Comparison of ENCODE assay signal across 8 cellular contexts in genomic region chr19:5621311-5621944, GRCh38. TPM values are rescaled to one million over a fixed set of nuclear protein-coding genes. Genes with fewer than 3 reads are reported as not detected.
DNase-seq lines count a peak whose midpoint lies in the region; TF ChIP-seq lines count a peak whose summit lies in the region.

No MANE protein-coding gene starts in this region.

- CTCF ChIA-PET in PC-9 (lab: Charles Lee): interaction anchor here (0.9 kb wide), 1 partner anchor 68 kb away, joined by 3 read pairs; the partner anchor contains the start of gene RPL36

- POLR2A ChIA-PET in PC-9 (lab: Charles Lee; ENCODE audit: unreplicated experiment): no interaction called here

- TF ChIP-seq CTCF in CD14-positive monocyte (IDR thresholded peaks at IDR 0.05) (no peak), PC-9 (conservative IDR thresholded peaks at IDR 0.05) (no peak), endothelial cell (IDR thresholded peaks at IDR 0.05; ENCODE audit: unreplicated experiment) (no peak)

- peak overlapping the region; percentile 94 for H3K4me2 ChIP-seq in PC-9

- H3K27ac Mint-ChIP-seq in CD14-positive monocyte: peak overlapping the region; percentile 98 to 99 (median 99)
- peak overlapping the region; percentile 84 for H3K27ac Mint-ChIP-seq in endothelial cell (ENCODE audit: unreplicated experiment)

- H3K9me3 Mint-ChIP-seq in CD14-positive monocyte (peaks cover 0 to 7% (median 0%) of the 10 kb centered on the region in 7 donors), endothelial cell (ENCODE audit: unreplicated experiment) (no peaks in the 10 kb centered on the region)

- intact Hi-C loops in CD14-positive monocyte (cut with micrococcal nuclease) (loop anchor here in 1 of 2 donors (2.0 kb wide), 1 partner anchor 65 kb away; no protein-coding TSS in a partner anchor), PC-9 (cut with micrococcal nuclease; ENCODE audit: unreplicated experiment) (no loop called here)

- no peaks in the 10 kb centered on the region; the same call in 1 of the 2 replicates for H3F3A ChIP-seq in PC-9 (ENCODE audit: insufficient read depth, low read depth)

- H3K27ac ChIP-seq in PC-9: no peak overlapping the region

- H3K9me3 ChIP-seq in PC-9 (ENCODE audit: insufficient read depth, low read depth) (no peaks in the 10 kb centered on the region), neuron (ENCODE audit: low read length) (no peaks in the 10 kb centered on the region)

- H3K36me3 Mint-ChIP-seq in CD14-positive monocyte (peaks cover 56 to 62% of the 10 kb centered on the region in 2 donors), endothelial cell (ENCODE audit: low read depth, unreplicated experiment) (peaks cover 32% of the 10 kb centered on the region)

- H2AFZ ChIP-seq in PC-9: no peak overlapping the region
- H2AFZ ChIP-seq in neuron (ENCODE audit: low read depth, low read length): no peak overlapping the region

- peaks cover 21% of the 10 kb centered on the region for H3K36me3 ChIP-seq in PC-9 (ENCODE audit: low read depth)
- peaks cover 59% of the 10 kb centered on the region for H3K36me3 ChIP-seq in neuron (ENCODE audit: insufficient read depth, low read length)

- H3K27me3 ChIP-seq in PC-9 (ENCODE audit: insufficient read depth, low read depth): no peaks in the 10 kb centered on the region
- no peaks in the 10 kb centered on the region for H3K27me3 ChIP-seq in neuron (ENCODE audit: insufficient read depth, low read length)

- peak overlapping the region; percentile 99 for H3K4me3 Mint-ChIP-seq in CD14-positive monocyte
- H3K4me3 Mint-ChIP-seq in endothelial cell (ENCODE audit: unreplicated experiment): peak overlapping the region; percentile 100

- H3K9me2 ChIP-seq in PC-9 (ENCODE audit: insufficient read depth): no peaks in the 10 kb centered on the region

- DNase-seq in CD14-positive monocyte (ENCODE audit: low spot score) (no peak), PC-9 (no peak), endothelial cell (ENCODE audit: low spot score) (no peak), NCI-H146 (lab: John Stamatoyannopoulos, UW) (no peak), epidermal melanocyte (ENCODE audit: insufficient read length, low spot score) (no peak), 8988T (no peak)
- DNase-seq in activated CD4-positive, CD25-positive, alpha-beta regulatory T cell treated with anti-CD3 and anti-CD28 coated beads, Interleukin-2, amount 50 U/mL, for 72 hours: no peak

- H3K4me1 ChIP-seq in PC-9 (replicated peaks; ENCODE audit: insufficient read depth) (peaks cover 17% of the 10 kb centered on the region), neuron (ENCODE audit: insufficient read depth, low read length) (peaks cover 35% of the 10 kb centered on the region)

- H3K4me3 ChIP-seq in PC-9 (peak overlapping the region; percentile 91), neuron (ENCODE audit: low read length) (peak overlapping the region; percentile 98)

- no TSS peak for BruUV-seq in PC-9 (replicated peaks; lab: Mats Ljungman, UMichigan)

- peaks cover 86% of the 10 kb centered on the region for H3K79me2 ChIP-seq in PC-9 (ENCODE audit: low read depth)

- H4K20me1 ChIP-seq in PC-9 (ENCODE audit: insufficient read depth): peaks cover 31% of the 10 kb centered on the region

- no peaks in the 10 kb centered on the region for H3K27me3 Mint-ChIP-seq in CD14-positive monocyte (ENCODE audit: low read depth in 3 of 3)
- H3K27me3 Mint-ChIP-seq in endothelial cell (ENCODE audit: unreplicated experiment): peaks cover 23% of the 10 kb centered on the region

- peaks cover 46% of the 10 kb centered on the region for H3K4me1 Mint-ChIP-seq in CD14-positive monocyte
- H3K4me1 Mint-ChIP-seq in endothelial cell (ENCODE audit: unreplicated experiment): peaks cover 46% of the 10 kb centered on the region

RNA-seq across cellular contexts. Expression of gene SAFB2, which starts 1.1 kb away (rescaled TPM):
- 10 to 100 TPM in 1 of 2 donors, 1 to 10 TPM in 1; 7.5 to 14.7 TPM for polyA plus RNA-seq in CD14-positive monocyte
- total RNA-seq in PC-9 (2021) (43.1 and 66.1 TPM in 2 replicates), endothelial cell (ENCODE audit: unreplicated experiment) (85.5 TPM)

RNA-seq across cellular contexts. Expression of gene SAFB, which starts 1.5 kb away (rescaled TPM):
- polyA plus RNA-seq in CD14-positive monocyte: 10 to 100 TPM; 12.2 to 23.1 TPM
- total RNA-seq in PC-9 (2021) (68.7 and 88.7 TPM in 2 replicates), endothelial cell (ENCODE audit: unreplicated experiment) (113 TPM)

RNA-seq across cellular contexts. Expression of gene TINCR, which starts 53.7 kb away (rescaled TPM):
- not detected for polyA plus RNA-seq in CD14-positive monocyte
- 4.4 and 8.0 TPM in 2 replicates for total RNA-seq in PC-9 (2021)
- 0.33 TPM for total RNA-seq in endothelial cell (ENCODE audit: unreplicated experiment)

RNA-seq across cellular contexts. Expression of gene MICOS13, which starts 58.9 kb away (rescaled TPM):
- 10 to 100 TPM; 78.6 to 82.7 TPM for polyA plus RNA-seq in CD14-positive monocyte
- total RNA-seq in PC-9 (2021) (31.1 and 34.7 TPM in 2 replicates), endothelial cell (ENCODE audit: unreplicated experiment) (23.6 TPM)

RNA-seq across cellular contexts. Expression of gene HSD11B1L, which starts 59.4 kb away (rescaled TPM):
- polyA plus RNA-seq in CD14-positive monocyte: 1 to 10 TPM; 1.9 to 2.4 TPM
- total RNA-seq in PC-9 (2021) (7.5 and 11.9 TPM in 2 replicates), endothelial cell (ENCODE audit: unreplicated experiment) (11.8 TPM)
